19 cellular contexts compared by ENCODE assay signal in the genomic region with DNA sequence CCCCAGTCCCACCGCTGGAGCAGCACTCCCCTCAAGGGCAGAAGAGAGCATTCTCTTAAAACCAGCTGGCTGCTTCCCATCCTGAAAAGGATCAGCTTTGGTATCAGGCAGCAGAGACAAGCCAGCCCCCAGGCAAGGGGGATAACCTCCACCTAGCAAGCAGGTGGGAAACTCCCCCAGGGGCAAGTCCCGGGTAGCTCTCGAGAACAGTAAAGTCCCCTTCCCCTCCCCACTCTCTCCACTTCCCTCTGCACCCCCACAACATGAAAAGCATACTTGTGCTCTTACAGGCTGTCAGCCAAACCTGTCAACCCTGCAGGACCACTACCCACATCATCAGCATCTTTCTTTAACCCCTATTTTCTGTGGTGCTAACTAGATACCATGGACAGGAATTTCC.
A peak's percentile ranks its signal among the peaks of the same experiment; 100 is the strongest.
DNase-seq lines count a peak whose midpoint lies in the region; ATAC-seq and TF ChIP-seq lines count a peak whose summit lies in the region.
"Had no signal": no experiment of that assay in that cellular context is flagged by ENCODE, and none has a peak within 500 bp of the region (broad histone marks: within the 10 kb centered on the region; RNA-seq: fewer than 3 reads in every experiment).

No MANE protein-coding gene starts in this region.

- CTCF ChIA-PET in GM10248 (lab: Yijun Ruan, JAX) = no interaction called here

- POLR2A ChIA-PET in GM10248 (lab: Yijun Ruan, JAX) = no interaction called here

- peak; percentile 43 for DNase-seq in NCI-H82 (lab: John Stamatoyannopoulos, UW)
- no peak for DNase-seq in NCI-H82 treated with DMSO at 0.1 percent for 48 hours (lab: John Stamatoyannopoulos, UW; ENCODE audit: unreplicated experiment)
- peak; percentile 33 for DNase-seq in GM10248 (ENCODE audit: extremely low spot score)
- DNase-seq: 8988T; ACHN; AML-193; BE2C; CD4-positive, alpha-beta T cell; CD8-positive, alpha-beta memory T cell; DMS 273 treated with DMSO at 0.1 percent for 48 hours; DMS79; EL; GF-D8; GOT3; HFFc6 had no signal

- ATAC-seq in GM18868 (IDR thresholded peaks at IDR 0.05; ENCODE audit: unreplicated experiment) = peak; percentile 82
- ATAC-seq in HG03565 (IDR thresholded peaks at IDR 0.05; ENCODE audit: unreplicated experiment) = no peak
- no peak for ATAC-seq in GM21423 (IDR thresholded peaks at IDR 0.05; ENCODE audit: unreplicated experiment)
- ATAC-seq: A549 had no signal

- TF ChIP-seq CTCF in GM10248 (IDR thresholded peaks at IDR 0.05; ENCODE audit: control extremely low read depth, extremely low read depth, low read depth, missing control alignments) = no peak
